8 cellular contexts compared by ENCODE assay signal in genomic region chr17:47252766-47253512, GRCh38. TPM values are rescaled to one million over a fixed set of nuclear protein-coding genes. Genes with fewer than 3 reads are reported as not detected.
DNase-seq lines count a peak whose midpoint lies in the region; ATAC-seq and TF ChIP-seq lines count a peak whose summit lies in the region.

No MANE protein-coding gene starts in this region.

- POLR2A ChIA-PET in AG04450 (lab: Yijun Ruan, JAX), result interaction anchor here (1.6 kb wide), 1 partner anchor 62 kb away, joined by 5 read pairs; no protein-coding TSS in a partner anchor
- POLR2A ChIA-PET in GM10248 (lab: Yijun Ruan, JAX), result no interaction called here

- no peaks in the 10 kb centered on the region for H3K36me3 ChIP-seq in muscle layer of duodenum (ENCODE audit: control insufficient read depth in 1 of 2, insufficient read depth in 2 of 2, low read length in 2 of 2)

- DNase-seq in AG04450 (ENCODE audit: low read depth, low spot score), result no peak
- DNase-seq in HL-60 (ENCODE audit: low read depth in 1 of 2, low spot score in 1 of 2), result no peak
- DNase-seq in cardiac fibroblast (ENCODE audit: low read depth in 2 of 2), result no peak
- no peak for DNase-seq in GM10248 (ENCODE audit: extremely low spot score)
- DNase-seq in activated CD8-positive, alpha-beta memory T cell treated with anti-CD3 and anti-CD28 coated beads, Interleukin-2, amount 50 U/mL, for 48 hours, result no peak

- H3K27ac ChIP-seq in AG04450 (ENCODE audit: low read depth, low read length), result no peak overlapping the region
- no peak overlapping the region for H3K27ac ChIP-seq in HL-60 (replicated peaks)
- H3K27ac ChIP-seq in muscle layer of duodenum (ENCODE audit: low read length), result no peak overlapping the region

- no peak for TF ChIP-seq CTCF in AG04450 (IDR thresholded peaks at IDR 0.05; ENCODE audit: low read depth, low read length)
- no peak for TF ChIP-seq CTCF in HL-60 (IDR thresholded peaks at IDR 0.05; ENCODE audit: insufficient read depth, low read length)
- TF ChIP-seq CTCF in cardiac fibroblast (IDR thresholded peaks at IDR 0.05; ENCODE audit: low read depth, low read length), result no peak
- TF ChIP-seq CTCF in GM10248 (IDR thresholded peaks at IDR 0.05; ENCODE audit: control extremely low read depth, extremely low read depth, low read depth, missing control alignments), result no peak

- H3K4me1 ChIP-seq in muscle layer of duodenum (ENCODE audit: control insufficient read depth in 1 of 2, insufficient read depth in 2 of 2, low read length in 2 of 2), result peaks cover 0 to 7% of the 10 kb centered on the region in 2 donors

- H3K27me3 ChIP-seq in AG04450 (ENCODE audit: control insufficient read depth, insufficient read depth, low read length) (no peaks in the 10 kb centered on the region), HL-60 (ENCODE audit: insufficient read depth, poor library complexity, severe bottlenecking) (peaks cover 28% of the 10 kb centered on the region), muscle layer of duodenum (ENCODE audit: low read depth, low read length) (no peaks in the 10 kb centered on the region)

- peak overlapping the region; percentile 78 for H3K4me3 ChIP-seq in AG04450 (ENCODE audit: low read depth, low read length)
- peak overlapping the region; percentile 63; the same call in 1 of the 2 replicates for H3K4me3 ChIP-seq in HL-60 (replicated peaks; ENCODE audit: insufficient read depth, low read length)
- H3K4me3 ChIP-seq in cardiac fibroblast (replicated peaks in 1 of 2; ENCODE audit: low read depth in 2 of 2, low read length in 2 of 2), result peak overlapping the region; percentile 42 to 86
- peak overlapping the region; percentile 21 to 85 for H3K4me3 ChIP-seq in muscle layer of duodenum (ENCODE audit: low read depth in 1 of 2, low read length in 2 of 2)

- H3K9me3 ChIP-seq in AG04450 (ENCODE audit: control insufficient read depth, insufficient read depth, low read length), result no peaks in the 10 kb centered on the region; the same call in 1 of the 2 replicates
- no peaks in the 10 kb centered on the region for H3K9me3 ChIP-seq in muscle layer of duodenum (ENCODE audit: control insufficient read depth in 1 of 2, low read length in 2 of 2)

- ATAC-seq in HG03457 (IDR thresholded peaks at IDR 0.05; ENCODE audit: unreplicated experiment) (no peak), HG02870 (IDR thresholded peaks at IDR 0.05; ENCODE audit: unreplicated experiment) (no peak)

- CTCF ChIA-PET in AG04450 (lab: Charles Lee), result interaction anchor here (1.0 kb wide), 1 partner anchor 11 kb away, joined by 3 read pairs; no protein-coding TSS in a partner anchor
- CTCF ChIA-PET in GM10248 (lab: Yijun Ruan, JAX), result interaction anchor here (0.9 to 2.0 kb wide), 2 partner anchors 23 to 363 kb away, joined by 3 to 7 read pairs; no protein-coding TSS in a partner anchor

RNA-seq across cellular contexts. Expression of gene ITGB3, which starts 0.7 kb away (rescaled TPM):
- 26.2 and 30.9 TPM in 2 replicates for polyA plus RNA-seq in AG04450 (2011; rRNA removed)
- 49.2 and 52.3 TPM in 2 replicates for polyA minus RNA-seq in AG04450 (2011; rRNA and poly(A)+ RNA removed)

RNA-seq across cellular contexts. Expression of gene MYL4, which starts 43.8 kb away (rescaled TPM):
- 0.17 and 0.19 TPM in 2 replicates for polyA plus RNA-seq in AG04450 (2011; rRNA removed)
- not detected in 2 replicates for polyA minus RNA-seq in AG04450 (2011; rRNA and poly(A)+ RNA removed)
